Comparison of ENCODE assay signal across 28 cellular contexts in genomic region chr3:7238565-7239295, GRCh38.
"Had no signal": no experiment of that assay in that cellular context is flagged by ENCODE, and none has a peak within 500 bp of the region (broad histone marks: within the 10 kb centered on the region; RNA-seq: fewer than 3 reads in every experiment).

No MANE protein-coding gene starts in this region.

- H3K4me3 Mint-ChIP-seq: dendritic cell treated with granulocyte-macrophage colony-stimulating factor and Interleukin-4, amounts not matched to agents 40 ng/mL and 50 ng/mL, for 4 days; endodermal cell; natural killer cell; neural crest cell; stimulated activated naive CD8-positive, alpha-beta T cell treated with anti-CD3 and anti-CD28 coated beads, Interleukin-15, amount 100 ng/mL, for 72 hours had no signal

- ATAC-seq: esophagus mucosa; gastrocnemius medialis; left cardiac atrium; left lung; natural killer cell; pancreas; sciatic nerve; stimulated activated naive CD8-positive, alpha-beta T cell treated with anti-CD3 and anti-CD28 coated beads, Interleukin-15, amount 100 ng/mL, for 72 hours; upper lobe of right lung had no signal

- H3K9me3 Mint-ChIP-seq: endodermal cell had no signal

- H3K36me3 Mint-ChIP-seq: natural killer cell had no signal

- H3K27ac ChIP-seq: colonic mucosa, epithelial cell of prostate, gastrocnemius medialis, left lung, neutrophil, pancreas, suprapubic skin, transverse colon, upper lobe of right lung, uterus had no signal

- H3K4me1 ChIP-seq: colonic mucosa, gastrocnemius medialis, left lung, suprapubic skin, transverse colon, upper lobe of right lung, uterus had no signal

- H3K27ac Mint-ChIP-seq: dendritic cell treated with granulocyte-macrophage colony-stimulating factor and Interleukin-4, amounts not matched to agents 40 ng/mL and 50 ng/mL, for 4 days; natural killer cell; stimulated activated naive CD8-positive, alpha-beta T cell treated with anti-CD3 and anti-CD28 coated beads, Interleukin-15, amount 100 ng/mL, for 72 hours had no signal

- H3K27me3 ChIP-seq: colonic mucosa, gastrocnemius medialis, left lung, neutrophil, pancreas, suprapubic skin, transverse colon, upper lobe of right lung, uterus had no signal

- DNase-seq: colonic mucosa; effector CD8-positive, alpha-beta T cell; endodermal cell; foreskin fibroblast; gastrocnemius medialis; head of caudate nucleus; left cardiac atrium; left lung; mammary epithelial cell; natural killer cell; pancreas; stimulated activated CD4-positive, alpha-beta T cell treated with anti-CD3 and anti-CD28 coated beads, Interleukin-12 subunit alpha, Interleukin-12 subunit beta, amount 100 ng/mL, for 4 hours; stimulated activated CD4-positive, alpha-beta T cell treated with anti-CD3 and anti-CD28 coated beads, Interleukin-1b, Interleukin-23, amount 100 ng/mL, for 48 hours; stimulated activated CD4-positive, alpha-beta T cell treated with anti-CD3 and anti-CD28 coated beads, Interleukin-4, amount 100 ng/mL, for 1 hour; stimulated activated CD8-positive, alpha-beta memory T cell treated with anti-CD3 and anti-CD28 coated beads, Interleukin-4, amount 100 ng/mL, for 48 hours; stimulated activated naive CD4-positive, alpha-beta T cell; stimulated activated naive CD8-positive, alpha-beta T cell treated with anti-CD3 and anti-CD28 coated beads, Interleukin-15, amount 100 ng/mL, for 72 hours; transverse colon; upper lobe of right lung; uterus had no signal

- H3K4me2 ChIP-seq: smooth muscle cell had no signal

- H3K9me3 ChIP-seq: colonic mucosa, gastrocnemius medialis, left lung, neutrophil, pancreas, suprapubic skin, transverse colon, upper lobe of right lung, uterus had no signal

- H3K4me1 Mint-ChIP-seq: neural crest cell; stimulated activated naive CD8-positive, alpha-beta T cell treated with anti-CD3 and anti-CD28 coated beads, Interleukin-15, amount 100 ng/mL, for 72 hours had no signal

- H3K27me3 Mint-ChIP-seq: dendritic cell treated with granulocyte-macrophage colony-stimulating factor and Interleukin-4, amounts not matched to agents 40 ng/mL and 50 ng/mL, for 4 days; stimulated activated naive CD8-positive, alpha-beta T cell treated with anti-CD3 and anti-CD28 coated beads, Interleukin-15, amount 100 ng/mL, for 72 hours had no signal

- H3K4me3 ChIP-seq: colonic mucosa, gastrocnemius medialis, left lung, pancreas, smooth muscle cell, suprapubic skin, transverse colon, upper lobe of right lung, uterus had no signal

- H3K36me3 ChIP-seq: colonic mucosa, gastrocnemius medialis, left lung, neutrophil, pancreas, suprapubic skin, transverse colon, upper lobe of right lung, uterus had no signal
